Comparison of ENCODE assay signal across 22 cellular contexts in genomic region chr6:125854355-125854754, GRCh38.
"Had no signal": no experiment of that assay in that cellular context is flagged by ENCODE, and none has a peak within 500 bp of the region (broad histone marks: within the 10 kb centered on the region; RNA-seq: fewer than 3 reads in every experiment).

No MANE protein-coding gene starts in this region.

- H3K9me3 Mint-ChIP-seq: activated naive CD8-positive, alpha-beta T cell treated with anti-CD3 and anti-CD28 coated beads, Interleukin-2, amount 10 ng/mL, durations not matched to agents 7 days and 5 days had no signal

- DNase-seq: activated B cell treated with CpG ODN at 0.5 μM for 24 hours; activated CD4-positive, alpha-beta T cell treated with anti-CD3 and anti-CD28 coated beads for 1 hour; activated CD4-positive, alpha-beta T cell treated with anti-CD3 and anti-CD28 coated beads, Interleukin-2, amount 10 ng/mL, durations not matched to agents 24 days and 14 days; activated CD4-positive, alpha-beta T cell treated with anti-CD3 and anti-CD28 coated beads, Interleukin-2, amount 50 U/mL, for 48 hours; activated CD8-positive, alpha-beta memory T cell treated with anti-CD3 and anti-CD28 coated beads, Interleukin-2, amount 10 ng/mL, durations not matched to agents 7 days and 5 days; activated gamma-delta T cell treated with Interleukin-2 at 50 U/mL for 16 hours; activated naive CD4-positive, alpha-beta T cell treated with anti-CD3 and anti-CD28 coated beads, Interleukin-2, amount 50 U/mL, for 16 hours; activated naive CD8-positive, alpha-beta T cell treated with anti-CD3 and anti-CD28 coated beads, Interleukin-2, amount 10 ng/mL, durations not matched to agents 7 days and 5 days; activated T-cell treated with anti-CD3 and anti-CD28 coated beads, Interleukin-2, amount 50 U/mL, for 4 hours; body of pancreas; central memory CD4-positive, alpha-beta T cell; NCI-H1092; NCI-H1930; NCI-H2171; NCI-H526; SIG-M5; T-helper 2 cell; T1000 had no signal

- H3K4me3 Mint-ChIP-seq: activated B cell treated with CpG ODN at 0.5 μM for 24 hours; activated CD4-positive, alpha-beta T cell treated with anti-CD3 and anti-CD28 coated beads, Interleukin-2, amount 10 ng/mL, durations not matched to agents 24 days and 14 days; activated CD8-positive, alpha-beta memory T cell treated with anti-CD3 and anti-CD28 coated beads, Interleukin-2, amount 10 ng/mL, durations not matched to agents 7 days and 5 days; activated naive CD8-positive, alpha-beta T cell treated with anti-CD3 and anti-CD28 coated beads, Interleukin-2, amount 10 ng/mL, durations not matched to agents 7 days and 5 days; activated T-cell treated with anti-CD3 and anti-CD28 coated beads, Interleukin-2, amount 50 U/mL, for 4 hours had no signal

- H3K27me3 Mint-ChIP-seq: activated B cell treated with CpG ODN at 0.5 μM for 24 hours; activated CD4-positive, alpha-beta T cell treated with anti-CD3 and anti-CD28 coated beads, Interleukin-2, amount 10 ng/mL, durations not matched to agents 24 days and 14 days; activated CD8-positive, alpha-beta memory T cell treated with anti-CD3 and anti-CD28 coated beads, Interleukin-2, amount 10 ng/mL, durations not matched to agents 7 days and 5 days; activated naive CD8-positive, alpha-beta T cell treated with anti-CD3 and anti-CD28 coated beads, Interleukin-2, amount 10 ng/mL, durations not matched to agents 7 days and 5 days had no signal

- H3K27ac Mint-ChIP-seq: activated B cell treated with CpG ODN at 0.5 μM for 24 hours; activated CD4-positive, alpha-beta T cell treated with anti-CD3 and anti-CD28 coated beads, Interleukin-2, amount 10 ng/mL, durations not matched to agents 24 days and 14 days; activated CD8-positive, alpha-beta memory T cell treated with anti-CD3 and anti-CD28 coated beads, Interleukin-2, amount 10 ng/mL, durations not matched to agents 7 days and 5 days; activated naive CD8-positive, alpha-beta T cell treated with anti-CD3 and anti-CD28 coated beads, Interleukin-2, amount 10 ng/mL, durations not matched to agents 7 days and 5 days; activated T-helper 2 cell treated with anti-CD3 and anti-CD28 coated beads, Interferon-gamma antibody, Interleukin-2, Interleukin-4, amounts not matched to agents 10 μg/mL and 5 μg/mL and 100 μg/mL, durations not matched to agents 14 hours and 24 hours and 36 hours had no signal

- FAIRE-seq: bronchial epithelial cell, colon, TTC549 had no signal

- ATAC-seq: activated CD8-positive, alpha-beta memory T cell treated with anti-CD3 and anti-CD28 coated beads, Interleukin-2, amount 10 ng/mL, durations not matched to agents 7 days and 5 days; activated T-cell treated with anti-CD3 and anti-CD28 coated beads, Interleukin-2, amount 50 U/mL, for 4 hours; body of pancreas had no signal
